Comparison of ENCODE assay signal across 9 cellular contexts in the genomic region with DNA sequence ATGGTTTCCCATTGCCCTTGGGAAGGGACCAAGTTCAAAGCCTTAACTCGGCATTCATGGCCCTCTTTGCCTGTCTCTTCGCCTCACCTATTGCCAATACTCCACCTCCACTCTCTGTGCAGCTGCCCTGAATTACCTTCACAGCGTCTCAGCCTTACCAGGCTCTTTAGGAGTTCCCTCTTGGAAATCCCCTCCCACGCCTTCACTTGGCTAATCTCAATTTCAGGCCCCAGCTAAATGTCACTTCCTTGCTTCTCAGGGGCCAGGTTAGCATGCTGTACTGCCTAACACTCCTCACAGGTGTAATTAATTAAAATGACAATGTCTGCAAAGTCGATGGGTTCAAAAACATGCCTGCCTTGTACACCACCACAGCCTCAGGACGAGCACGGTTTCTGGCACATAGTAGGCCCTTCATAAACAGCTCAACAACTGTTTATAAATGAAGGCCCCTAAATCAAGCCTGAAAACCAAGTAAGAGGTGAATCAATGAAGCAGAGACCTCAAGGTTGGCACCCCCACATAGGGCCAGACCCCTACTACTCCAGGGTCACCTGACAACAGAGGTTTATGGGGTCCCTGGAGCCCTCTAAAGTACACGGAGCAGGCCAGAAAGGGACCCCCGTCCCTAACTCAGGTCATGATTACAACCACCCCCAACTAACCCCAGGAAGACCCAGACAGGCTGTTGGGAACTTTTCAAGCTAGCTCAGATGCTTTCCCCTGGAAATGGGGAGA. TPM values are rescaled to one million over a fixed set of nuclear protein-coding genes. Genes with fewer than 3 reads are reported as not detected.
A peak's percentile ranks its signal among the peaks of the same experiment; 100 is the strongest.
DNase-seq lines count a peak whose midpoint lies in the region; ATAC-seq and TF ChIP-seq lines count a peak whose summit lies in the region.
"Had no signal": no experiment of that assay in that cellular context is flagged by ENCODE, and none has a peak within 500 bp of the region (broad histone marks: within the 10 kb centered on the region; RNA-seq: fewer than 3 reads in every experiment).

No MANE protein-coding gene starts in this region.

- H4K20me1 ChIP-seq in hepatocyte (ENCODE audit: insufficient read depth, poor library complexity, severe bottlenecking) = no peaks in the 10 kb centered on the region

- ATAC-seq in activated CD4-positive, alpha-beta T cell treated with anti-CD3 and anti-CD28 coated beads for 36 hours = no peak
- no peak for ATAC-seq in activated B cell treated with CpG ODN at 0.5 μM for 24 hours (ENCODE audit: low read depth)

- peak overlapping the region; percentile 80 for H3K4me3 Mint-ChIP-seq in activated CD4-positive, alpha-beta T cell treated with anti-CD3 and anti-CD28 coated beads for 36 hours
- peak overlapping the region; percentile 87 for H3K4me3 Mint-ChIP-seq in activated B cell treated with CpG ODN at 0.5 μM for 24 hours
- H3K4me3 Mint-ChIP-seq in stimulated activated naive CD8-positive, alpha-beta T cell treated with anti-CD3 and anti-CD28 coated beads, Interleukin-15, Interleukin-2, amounts not matched to agents 100 ng/mL and 50 ng/mL, for 24 hours = peak overlapping the region; percentile 85

- intact Hi-C loops in activated CD4-positive, alpha-beta T cell treated with anti-CD3 and anti-CD28 coated beads for 36 hours (cut with DNase I, micrococcal nuclease) = loop anchor here (1.0 to 5.0 kb wide), 8 partner anchors 11 to 893 kb away; partner anchors contain the start of genes EEF2K (in 2 of the 2), CDR2 (in 1 of the 2) and POLR3E (in 1 of the 2)
- intact Hi-C loops in activated B cell treated with CpG ODN at 0.5 μM for 24 hours (cut with micrococcal nuclease) = loop anchor here (5.0 to 10.0 kb wide), 4 partner anchors 177 to 598 kb away; partner anchors contain the start of genes CDR2 and METTL9

- H3K9me3 Mint-ChIP-seq in activated CD4-positive, alpha-beta T cell treated with anti-CD3 and anti-CD28 coated beads for 36 hours (ENCODE audit: low read depth) = peaks cover 8% of the 10 kb centered on the region
- H3K9me3 Mint-ChIP-seq in activated B cell treated with CpG ODN at 0.5 μM for 24 hours = peaks cover 2% of the 10 kb centered on the region
- peaks cover 8% of the 10 kb centered on the region for H3K9me3 Mint-ChIP-seq in stimulated activated naive CD8-positive, alpha-beta T cell treated with anti-CD3 and anti-CD28 coated beads, Interleukin-15, Interleukin-2, amounts not matched to agents 100 ng/mL and 50 ng/mL, for 24 hours

- peak; percentile 42 for DNase-seq in activated CD4-positive, alpha-beta T cell treated with anti-CD3 and anti-CD28 coated beads for 36 hours
- DNase-seq in activated CD4-positive, alpha-beta T cell treated with anti-CD3 and anti-CD28 coated beads, Interleukin-2, amount 50 U/mL, for 1 hour = no peak
- no peak for DNase-seq in activated B cell treated with CpG ODN at 0.5 μM for 24 hours
- DNase-seq in hepatocyte (ENCODE audit: low spot score) = no peak
- DNase-seq in HT-29 (ENCODE audit: low spot score) = no peak
- no peak for DNase-seq in SW 1271 (lab: John Stamatoyannopoulos, UW)
- no peak for DNase-seq in NCI-H526 (lab: John Stamatoyannopoulos, UW)

- POLR2A ChIA-PET in activated CD4-positive, alpha-beta T cell treated with anti-CD3 and anti-CD28 coated beads for 36 hours (lab: Charles Lee) = no interaction called here
- POLR2A ChIA-PET in activated B cell treated with CpG ODN at 0.5 μM for 24 hours (lab: Charles Lee) = interaction anchor here (0.5 to 8.8 kb wide), 5 partner anchors 11 to 242 kb away, joined by 3 to 154 read pairs (median 6); partner anchors contain the start of genes EEF2K, MOSMO, POLR3E and UQCRC2

- CTCF ChIA-PET in activated CD4-positive, alpha-beta T cell treated with anti-CD3 and anti-CD28 coated beads for 36 hours (lab: Charles Lee) = interaction anchor here (0.6 to 2.6 kb wide), 11 partner anchors 9 to 231 kb away, joined by 3 to 13 read pairs (median 4); partner anchors contain the start of gene POLR3E
- CTCF ChIA-PET in activated B cell treated with CpG ODN at 0.5 μM for 24 hours (lab: Charles Lee) = interaction anchor here (0.9 to 2.9 kb wide), 4 partner anchors 11 to 188 kb away, joined by 3 to 17 read pairs (median 8); partner anchors contain the start of genes EEF2K and POLR3E

- 83% methylated on average over 9 of the region's 9 CpGs for WGBS in hepatocyte (ENCODE audit: low lambda C conversion rate, missing lambda C conversion rate)

- no peaks in the 10 kb centered on the region for H3K9me2 ChIP-seq in hepatocyte (replicated peaks; ENCODE audit: insufficient read depth)

- H3K4me3 ChIP-seq in hepatocyte = no peak overlapping the region

- peaks cover 44% of the 10 kb centered on the region for H3K4me1 Mint-ChIP-seq in activated CD4-positive, alpha-beta T cell treated with anti-CD3 and anti-CD28 coated beads for 36 hours
- peaks cover 78% of the 10 kb centered on the region for H3K4me1 Mint-ChIP-seq in activated B cell treated with CpG ODN at 0.5 μM for 24 hours
- H3K4me1 Mint-ChIP-seq in stimulated activated naive CD8-positive, alpha-beta T cell treated with anti-CD3 and anti-CD28 coated beads, Interleukin-15, Interleukin-2, amounts not matched to agents 100 ng/mL and 50 ng/mL, for 24 hours (ENCODE audit: low read depth) = peaks cover 60% of the 10 kb centered on the region

- H2AFZ ChIP-seq in hepatocyte = no peak overlapping the region

- TF ChIP-seq CTCF in activated B cell treated with CpG ODN at 0.5 μM for 24 hours (IDR thresholded peaks at IDR 0.05) = no peak
- no peak for TF ChIP-seq CTCF in hepatocyte (IDR thresholded peaks at IDR 0.05; ENCODE audit: poor library complexity)

- H3K27me3 ChIP-seq in hepatocyte = no peaks in the 10 kb centered on the region

- peak overlapping the region; percentile 26 for H3K4me2 ChIP-seq in hepatocyte

- H3K4me1 ChIP-seq in hepatocyte (ENCODE audit: insufficient read depth) = peaks cover 6% of the 10 kb centered on the region

- H3K36me3 Mint-ChIP-seq in activated CD4-positive, alpha-beta T cell treated with anti-CD3 and anti-CD28 coated beads for 36 hours (ENCODE audit: low read depth) = peaks cover 6% of the 10 kb centered on the region
- peaks cover 3% of the 10 kb centered on the region for H3K36me3 Mint-ChIP-seq in activated B cell treated with CpG ODN at 0.5 μM for 24 hours (ENCODE audit: low read depth)
- peaks cover 4% of the 10 kb centered on the region for H3K36me3 Mint-ChIP-seq in stimulated activated naive CD8-positive, alpha-beta T cell treated with anti-CD3 and anti-CD28 coated beads, Interleukin-15, Interleukin-2, amounts not matched to agents 100 ng/mL and 50 ng/mL, for 24 hours (ENCODE audit: low read depth)

- H3K27ac Mint-ChIP-seq in activated CD4-positive, alpha-beta T cell treated with anti-CD3 and anti-CD28 coated beads for 36 hours = peak overlapping the region; percentile 84
- peak overlapping the region; percentile 96 for H3K27ac Mint-ChIP-seq in activated B cell treated with CpG ODN at 0.5 μM for 24 hours
- H3K27ac Mint-ChIP-seq in stimulated activated naive CD8-positive, alpha-beta T cell treated with anti-CD3 and anti-CD28 coated beads, Interleukin-15, Interleukin-2, amounts not matched to agents 100 ng/mL and 50 ng/mL, for 24 hours = peak overlapping the region; percentile 97

- H3K9me3 ChIP-seq in hepatocyte (ENCODE audit: low read depth) = no peaks in the 10 kb centered on the region

- no peaks in the 10 kb centered on the region for H3K36me3 ChIP-seq in hepatocyte (replicated peaks; ENCODE audit: insufficient read depth, low read depth)

- H3K79me2 ChIP-seq in hepatocyte = no peaks in the 10 kb centered on the region

- peak overlapping the region; percentile 19 for H3K27ac ChIP-seq in hepatocyte

- no peaks in the 10 kb centered on the region for H3K27me3 Mint-ChIP-seq in activated CD4-positive, alpha-beta T cell treated with anti-CD3 and anti-CD28 coated beads for 36 hours
- H3K27me3 Mint-ChIP-seq in activated B cell treated with CpG ODN at 0.5 μM for 24 hours = peaks cover 2% of the 10 kb centered on the region
- peaks cover 3% of the 10 kb centered on the region for H3K27me3 Mint-ChIP-seq in stimulated activated naive CD8-positive, alpha-beta T cell treated with anti-CD3 and anti-CD28 coated beads, Interleukin-15, Interleukin-2, amounts not matched to agents 100 ng/mL and 50 ng/mL, for 24 hours

RNA-seq across cellular contexts. Expression of gene EEF2K, which starts 11.2 kb away (rescaled TPM):
- total RNA-seq in activated CD4-positive, alpha-beta T cell treated with anti-CD3 and anti-CD28 coated beads for 36 hours = 10 to 100 TPM; 23.9 to 28.3 TPM
- total RNA-seq in activated B cell treated with CpG ODN at 0.5 μM for 24 hours (26.5 and 29.7 TPM in 2 replicates), hepatocyte (11.0 and 15.1 TPM in 2 replicates)
- polyA plus RNA-seq in hepatocyte = 7.9 and 8.6 TPM in 2 replicates
- 11.1 and 16.5 TPM in 2 replicates for total RNA-seq in HT-29 (2014; rRNA removed; shearing (Covaris generic))

RNA-seq across cellular contexts. Expression of gene SDR42E2, which starts 32.6 kb away (rescaled TPM):
- total RNA-seq in activated CD4-positive, alpha-beta T cell treated with anti-CD3 and anti-CD28 coated beads for 36 hours = under 1 TPM in 1 of 2 experiments, not detected in 1; 0.07 TPM
- total RNA-seq in activated B cell treated with CpG ODN at 0.5 μM for 24 hours = 0.18 and 0.22 TPM in 2 replicates
- total RNA-seq in hepatocyte = not detected in 2 replicates
- not detected in 2 replicates for polyA plus RNA-seq in hepatocyte
- total RNA-seq in HT-29 (2014; rRNA removed; shearing (Covaris generic)) = 0.05 TPM in 1 of 2 replicates, not detected in the other
- total RNA-seq: A172 had no signal
